In genomic region chr20:47165376-47165865, GRCh38 we compare ENCODE assay signal across 1 cellular context.
A peak's percentile ranks its signal among the peaks of the same experiment; 100 is the strongest.
TF ChIP-seq lines count a peak whose summit lies in the region.

No MANE protein-coding gene starts in this region.

TF ChIP-seq in HepG2, 621 proteins besides CTCF, POLR2A, EP300 and RAD21 (continued from another document and continues in another):
- TF ChIP-seq ZBTB26 (CRISPR knock-in tag; IDR thresholded peaks at IDR 0.05; ENCODE audit: borderline replicate concordance) (no peak), RCOR2 (CRISPR knock-in tag; IDR thresholded peaks at IDR 0.05) (no peak), MAFF (IDR thresholded peaks at IDR 0.05; ENCODE audit: low read depth, low read length) (no peak), ZNF530 (CRISPR knock-in tag; IDR thresholded peaks at IDR 0.05; ENCODE audit: low read depth) (no peak), MTF2 (CRISPR knock-in tag; IDR thresholded peaks at IDR 0.05; ENCODE audit: borderline replicate concordance) (no peak), DNMT3B (CRISPR knock-in tag; conservative IDR thresholded peaks at IDR 0.05) (no peak), CCDC6 (CRISPR knock-in tag; IDR thresholded peaks at IDR 0.05) (no peak), FOXM1 (CRISPR knock-in tag; IDR thresholded peaks at IDR 0.05) (no peak), TOPORS (CRISPR knock-in tag; IDR thresholded peaks at IDR 0.05) (no peak), ZMYM2 (CRISPR knock-in tag; IDR thresholded peaks at IDR 0.05) (peak; percentile 52; the same call in 1 of the 2 replicates), KLF16 (CRISPR knock-in tag; IDR thresholded peaks at IDR 0.05) (no peak), CENPX (CRISPR knock-in tag; IDR thresholded peaks at IDR 0.05) (no peak), ZNF792 (CRISPR knock-in tag; IDR thresholded peaks at IDR 0.05) (no peak), ZNF20 (CRISPR knock-in tag; IDR thresholded peaks at IDR 0.05) (no peak), GPBP1L1 (CRISPR knock-in tag; IDR thresholded peaks at IDR 0.05) (no peak), RARA (CRISPR knock-in tag; IDR thresholded peaks at IDR 0.05) (peak; percentile 73), ZNF597 (CRISPR knock-in tag; IDR thresholded peaks at IDR 0.05) (no peak), ZZZ3 (CRISPR knock-in tag; IDR thresholded peaks at IDR 0.05; ENCODE audit: borderline replicate concordance) (no peak), SIN3A (IDR thresholded peaks at IDR 0.05; ENCODE audit: borderline replicate concordance, low read depth, low read length) (no peak), HNF1A (IDR thresholded peaks at IDR 0.05; ENCODE audit: low read depth) (no peak), HNF1A (CRISPR knock-in tag; IDR thresholded peaks at IDR 0.05; ENCODE audit: borderline replicate concordance) (peak; percentile 41; the same call in 1 of the 2 replicates), HIC2 (CRISPR knock-in tag; IDR thresholded peaks at IDR 0.05; ENCODE audit: low read depth) (peak; percentile 64; the same call in 1 of the 2 replicates), REL (CRISPR knock-in tag; conservative IDR thresholded peaks at IDR 0.05) (no peak), ZNF552 (CRISPR knock-in tag; IDR thresholded peaks at IDR 0.05; ENCODE audit: borderline replicate concordance) (no peak), USF2 (IDR thresholded peaks at IDR 0.05; ENCODE audit: low read depth, low read length) (no peak), USF2 (CRISPR knock-in tag; IDR thresholded peaks at IDR 0.05; ENCODE audit: borderline replicate concordance) (no peak), ZNF773 (CRISPR knock-in tag; IDR thresholded peaks at IDR 0.05; ENCODE audit: borderline replicate concordance) (no peak), ZNF260 (CRISPR knock-in tag; IDR thresholded peaks at IDR 0.05; ENCODE audit: borderline replicate concordance, low read depth) (no peak), NONO (IDR thresholded peaks at IDR 0.05) (no peak), NONO (CRISPR knock-in tag; conservative IDR thresholded peaks at IDR 0.05) (peak; percentile 54; the same call in 1 of the 2 replicates), IRF2 (CRISPR knock-in tag; IDR thresholded peaks at IDR 0.05) (no peak), ZNF850 (CRISPR knock-in tag; conservative IDR thresholded peaks at IDR 0.05) (no peak), TSC22D2 (CRISPR knock-in tag; IDR thresholded peaks at IDR 0.05; ENCODE audit: borderline replicate concordance) (no peak), ZEB1 (IDR thresholded peaks at IDR 0.05; ENCODE audit: insufficient replicate concordance, low read depth) (peak; percentile 33), SIX4 (CRISPR knock-in tag; IDR thresholded peaks at IDR 0.05) (no peak), DNMT1 (CRISPR knock-in tag; IDR thresholded peaks at IDR 0.05) (no peak), NFATC3 (CRISPR knock-in tag; IDR thresholded peaks at IDR 0.05) (no peak), ZNF547 (CRISPR knock-in tag; IDR thresholded peaks at IDR 0.05) (no peak), ZNF160 (CRISPR knock-in tag; IDR thresholded peaks at IDR 0.05) (0 out of 2 replicates have a peak, but pooled peaks have one; percentile 33), ZNF18 (CRISPR knock-in tag; IDR thresholded peaks at IDR 0.05; ENCODE audit: insufficient replicate concordance) (no peak), MAFK (conservative IDR thresholded peaks at IDR 0.05 in 1 of 2, IDR thresholded peaks at IDR 0.05 in 1 of 2; ENCODE audit: low read length in 2 of 2) (no peak), FOXP4 (CRISPR knock-in tag; IDR thresholded peaks at IDR 0.05) (peak; percentile 70), TBX3 (IDR thresholded peaks at IDR 0.05; ENCODE audit: borderline replicate concordance) (peak; percentile 83; the same call in 1 of the 2 replicates), STAT6 (CRISPR knock-in tag; IDR thresholded peaks at IDR 0.05; ENCODE audit: borderline replicate concordance) (no peak), ZNF557 (CRISPR knock-in tag; IDR thresholded peaks at IDR 0.05) (no peak)
